ENCODE assay signal across 30 cellular contexts in genomic region chr12:76645934-76646333, GRCh38.
"Had no signal": no experiment of that assay in that cellular context is flagged by ENCODE, and none has a peak within 500 bp of the region (broad histone marks: within the 10 kb centered on the region; RNA-seq: fewer than 3 reads in every experiment).

No MANE protein-coding gene starts in this region.

- H3K27ac ChIP-seq: adrenal gland, body of pancreas, breast epithelium, PC-9, RWPE1, VCaP had no signal

- DNase-seq: activated B cell treated with CpG ODN at 0.5 μM for 24 hours; activated CD4-positive, alpha-beta memory T cell treated with anti-CD3 and anti-CD28 coated beads for 36 hours; activated CD4-positive, alpha-beta T cell treated with anti-CD3 and anti-CD28 coated beads for 4 hours; activated CD4-positive, alpha-beta T cell treated with anti-CD3 and anti-CD28 coated beads, Interleukin-2, amount 50 U/mL, for 1 hour; activated CD4-positive, CD25-positive, alpha-beta regulatory T cell treated with anti-CD3 and anti-CD28 coated beads, Interleukin-2, amount 50 U/mL, for 72 hours; activated CD8-positive, alpha-beta memory T cell treated with anti-CD3 and anti-CD28 coated beads, Interleukin-2, amount 50 U/mL, for 4 hours; activated gamma-delta T cell treated with Interleukin-2 at 50 U/mL for 16 hours; activated naive CD4-positive, alpha-beta T cell treated with anti-CD3 and anti-CD28 coated beads for 36 hours; activated T-cell treated with anti-CD3 and anti-CD28 coated beads for 4 hours; activated T-cell treated with anti-CD3 and anti-CD28 coated beads, Interleukin-2, amount 50 U/mL, for 4 hours; adrenal gland; body of pancreas; Kasumi-1; MG63; NCI-H1048; NCI-H1436 treated with DMSO at 0.1 percent for 48 hours; NCI-H1694 treated with DMSO at 0.1 percent for 48 hours; NCI-H2029; NCI-H345; NCI-H524 treated with DMSO at 0.1 percent for 48 hours; PC-9; Right ventricle myocardium superior; SW 1271; T-helper 1 cell; T-helper 2 cell; T-helper 9 cell had no signal

- H3K27me3 ChIP-seq: adrenal gland, body of pancreas, breast epithelium, MG63 had no signal

- H2AFZ ChIP-seq: PC-9 had no signal

- H3K4me2 ChIP-seq: PC-9 had no signal

- H3K4me1 ChIP-seq: adrenal gland, body of pancreas, breast epithelium had no signal

- H3K36me3 ChIP-seq: adrenal gland, breast epithelium, MG63 had no signal

- H3K9me3 ChIP-seq: adrenal gland, body of pancreas, breast epithelium, MG63 had no signal

- ATAC-seq: activated naive CD4-positive, alpha-beta T cell treated with anti-CD3 and anti-CD28 coated beads, Interleukin-2, amount 50 U/mL, for 72 hours; activated T-cell treated with anti-CD3 and anti-CD28 coated beads, Interleukin-2, amount 50 U/mL, for 4 hours; body of pancreas had no signal

- H3K4me3 ChIP-seq: adrenal gland, body of pancreas, breast epithelium, MG63, PC-9 had no signal
